8 cellular contexts compared by ENCODE assay signal in the genomic region with DNA sequence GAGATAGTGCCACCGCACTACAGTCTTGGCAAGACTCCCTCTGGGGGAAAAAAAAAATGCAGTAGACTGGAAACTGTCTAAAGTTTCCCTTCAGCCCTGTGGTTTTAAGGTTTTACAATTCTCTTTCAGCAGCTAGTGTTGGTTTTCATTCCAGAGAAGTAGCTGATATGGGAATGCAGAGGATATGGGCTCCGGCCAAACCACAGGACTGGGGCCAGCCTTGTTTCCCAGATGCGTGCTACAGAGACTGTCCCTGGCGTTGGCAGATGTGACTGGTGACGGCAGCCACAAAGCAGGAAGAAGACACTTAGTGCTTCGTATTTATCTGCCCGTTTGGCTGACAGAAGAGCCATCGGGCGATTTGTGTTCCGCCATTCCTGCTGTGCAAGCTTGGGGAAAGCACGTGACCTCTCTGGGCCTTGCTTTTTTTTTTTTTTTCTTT. TPM values are rescaled to one million over a fixed set of nuclear protein-coding genes. Genes with fewer than 3 reads are reported as not detected.
DNase-seq lines count a peak whose midpoint lies in the region; ATAC-seq and TF ChIP-seq lines count a peak whose summit lies in the region.
"Had no signal": no experiment of that assay in that cellular context is flagged by ENCODE, and none has a peak within 500 bp of the region (broad histone marks: within the 10 kb centered on the region; RNA-seq: fewer than 3 reads in every experiment).

No MANE protein-coding gene starts in this region.

- H3K4me3 ChIP-seq in heart left ventricle (no peak overlapping the region), transverse colon (no peak overlapping the region)

- H3K4me1 Mint-ChIP-seq in HFFc6 (ENCODE audit: low read depth), result no peaks in the 10 kb centered on the region

- TF ChIP-seq CTCF in HFFc6 (IDR thresholded peaks at IDR 0.05) (no peak), heart left ventricle (IDR thresholded peaks at IDR 0.05) (no peak), transverse colon (IDR thresholded peaks at IDR 0.05) (no peak)

- DNase-seq in HFFc6, result peak; percentile 89
- DNase-seq in UCSD-AML1 (lab: John Stamatoyannopoulos, UW; ENCODE audit: unreplicated experiment), result peak; percentile 40
- DNase-seq in heart left ventricle, result peak in 4 of 5 donors; percentile 37 to 70 (median 54)
- peak; percentile 26 for DNase-seq in transverse colon
- DNase-seq: activated CD4-positive, CD25-positive, alpha-beta regulatory T cell treated with anti-CD3 and anti-CD28 coated beads, Interleukin-2, amount 50 U/mL, for 72 hours had no signal

- TF ChIP-seq POLR2A in heart left ventricle (IDR thresholded peaks at IDR 0.05) (no peak), transverse colon (IDR thresholded peaks at IDR 0.05) (no peak)

- in situ Hi-C loops in transverse colon (cut with MboI; ENCODE audit: low pct_ligation_motif_present in 1 of 4, low pct_unique_long_range_greater_than_20kb in 1 of 4, low sequenced_read_pairs in 3 of 4), result loop anchor here in 2 of 4 donors (10.0 kb wide), 1 partner anchor 78 kb away; no protein-coding TSS in a partner anchor

- H3K27ac ChIP-seq in heart left ventricle (peak overlapping the region in 1 of 12 donors; percentile 39), transverse colon (no peak overlapping the region)

- 27 to 40% (median 33%) methylated on average over 11 of the region's 11 CpGs for WGBS in heart left ventricle, 4 donors
- WGBS in transverse colon (ENCODE audit: low coverage in 1 of 2), 2 donors, result 50 to 59% methylated on average over 8 to 11 of the region's 11 CpGs

- peaks cover 25% of the 10 kb centered on the region for H3K27me3 Mint-ChIP-seq in HFFc6 (ENCODE audit: insufficient read depth)

- peaks cover 0 to 6% (median 0%) of the 10 kb centered on the region in 12 donors for H3K4me1 ChIP-seq in heart left ventricle
- H3K4me1 ChIP-seq in transverse colon, result no peaks in the 10 kb centered on the region

- H3K9me3 ChIP-seq in heart left ventricle (peaks cover 0 to 11% (median 0%) of the 10 kb centered on the region in 12 donors), transverse colon (no peaks in the 10 kb centered on the region)

- H3K4me3 Mint-ChIP-seq in HFFc6, result no peak overlapping the region; the same call in 1 of the 2 replicates

- peak; percentile 64 to 86 (median 78) for ATAC-seq in heart left ventricle
- no peak for ATAC-seq in GM21717 (IDR thresholded peaks at IDR 0.05; ENCODE audit: unreplicated experiment)
- ATAC-seq in GM19395 (IDR thresholded peaks at IDR 0.05; ENCODE audit: unreplicated experiment), result no peak
- ATAC-seq in GM19463 (IDR thresholded peaks at IDR 0.05; ENCODE audit: unreplicated experiment), result no peak

- intact Hi-C loops in heart left ventricle (cut with DNase I) (loop anchor here in 4 of 10 donors (2.0 to 10.0 kb wide), 4 partner anchors 80 to 348 kb away; no protein-coding TSS in a partner anchor), transverse colon (cut with DNase I; ENCODE audit: low total_unique reads) (no loop called here)

- H3K9me3 Mint-ChIP-seq in HFFc6, result no peaks in the 10 kb centered on the region

- H3K36me3 Mint-ChIP-seq in HFFc6 (ENCODE audit: low read depth), result no peaks in the 10 kb centered on the region; the same call in 1 of the 2 replicates

- no peaks in the 10 kb centered on the region for H3K36me3 ChIP-seq in heart left ventricle
- H3K36me3 ChIP-seq in transverse colon, result no peaks in the 10 kb centered on the region

- H3K27me3 ChIP-seq in heart left ventricle, result peaks cover 0 to 6% (median 0%) of the 10 kb centered on the region in 9 donors
- H3K27me3 ChIP-seq in transverse colon, result no peaks in the 10 kb centered on the region

- peak overlapping the region; percentile 24; the same call in 1 of the 2 replicates for H3K27ac Mint-ChIP-seq in HFFc6

- no peak for TF ChIP-seq EP300 in transverse colon (IDR thresholded peaks at IDR 0.05; ENCODE audit: low read depth)

RNA-seq across cellular contexts. Expression of a gene that starts 43.2 kb away (rescaled TPM):
- 1 to 10 TPM; 2.5 to 3.2 (median 3.0) TPM for total RNA-seq in HFFc6 (2021; fragmentation: NEBNext Ultra II Directional; extraction: Animal tissue kit (Norgen Biotek cat#: 25700))
- total RNA-seq in heart left ventricle, result 1 to 10 TPM; 2.9 to 6.7 (median 4.7) TPM
- polyA plus RNA-seq in heart left ventricle, result 1 to 10 TPM; 1.1 to 2.0 TPM
- 10 to 100 TPM in 1 of 4 donors, 1 to 10 TPM in 3; 2.4 to 11.2 (median 6.0) TPM for total RNA-seq in transverse colon

RNA-seq across cellular contexts. Expression of a gene that starts 43.3 kb away (rescaled TPM):
- 10 to 100 TPM; 11.9 to 19.3 (median 15.7) TPM for total RNA-seq in HFFc6 (2021; fragmentation: NEBNext Ultra II Directional; extraction: Animal tissue kit (Norgen Biotek cat#: 25700))
- total RNA-seq in heart left ventricle (10 to 100 TPM in 5 of 9 donors, 1 to 10 TPM in 4; 8.6 to 15.6 (median 12.2) TPM), transverse colon (10 to 100 TPM in 1 of 4 donors, 1 to 10 TPM in 3; 3.7 to 10.3 (median 5.6) TPM)
- polyA plus RNA-seq in heart left ventricle, result 10 to 100 TPM; 14.3 to 16.6 TPM

RNA-seq across cellular contexts. Expression of a gene that starts 53.6 kb away (rescaled TPM):
- total RNA-seq in HFFc6 (2021; fragmentation: NEBNext Ultra II Directional; extraction: Animal tissue kit (Norgen Biotek cat#: 25700)), result under 1 TPM in 2 of 6 experiments, not detected in 4; 0.13 to 0.14 TPM
- total RNA-seq in heart left ventricle (10 to 100 TPM in 2 of 9 donors, 1 to 10 TPM in 7; 2.1 to 19.7 (median 3.4) TPM), transverse colon (1 to 10 TPM in 3 of 4 donors, not detected in 1; 2.2 to 3.5 (median 2.7) TPM)
- 1 to 10 TPM; 3.2 to 4.8 TPM for polyA plus RNA-seq in heart left ventricle

Comparison
In these comparisons a context has a peak if more than half of its experiments do, and no peak if none do; other contexts are left out.
1. DNase-seq: peak in every context shown above with its lines; median percentile 89 in HFFc6; 54 in heart left ventricle; 40 in UCSD-AML1; 26 in transverse colon.
2. ATAC-seq: peak in heart left ventricle (4 of 4); none in GM21717 (single experiment), GM19395 (single experiment) and GM19463 (single experiment).